8 cellular contexts compared by ENCODE assay signal in the genomic region with DNA sequence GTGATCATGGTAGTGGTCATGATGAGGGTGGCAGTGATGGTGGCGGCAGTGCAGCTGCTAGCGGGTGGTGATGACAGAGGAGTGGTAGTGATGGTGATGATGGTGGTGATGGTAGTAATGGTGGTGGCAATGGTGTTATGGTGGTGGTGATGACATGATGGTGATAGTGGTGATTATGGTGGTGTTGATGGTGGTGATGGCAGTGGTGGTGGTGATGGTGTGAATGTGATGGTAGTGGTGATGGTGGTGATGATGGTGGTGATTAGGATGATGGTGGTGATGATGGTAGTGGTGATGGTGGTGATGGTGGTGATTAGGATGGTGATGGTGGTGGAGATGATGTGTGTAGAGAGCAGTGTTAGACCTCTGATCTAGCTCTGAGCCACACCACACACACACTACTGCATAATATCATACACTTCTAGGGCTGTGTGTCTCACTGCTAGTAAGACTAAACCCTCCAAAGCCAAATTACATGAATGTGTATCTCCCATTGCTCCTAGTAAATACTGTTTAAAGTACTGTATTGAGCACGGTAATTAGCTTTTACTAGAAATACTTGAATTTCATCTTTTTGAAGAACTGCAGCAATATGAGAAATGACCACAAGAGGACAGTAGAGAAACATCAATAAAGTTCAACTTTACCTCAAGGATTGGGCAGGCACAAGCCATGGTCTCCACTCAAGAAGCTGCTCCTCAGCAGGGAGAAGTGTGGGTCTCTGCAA. TPM values are rescaled to one million over a fixed set of nuclear protein-coding genes. Genes with fewer than 3 reads are reported as not detected.
DNase-seq lines count a peak whose midpoint lies in the region; ATAC-seq and TF ChIP-seq lines count a peak whose summit lies in the region.

No MANE protein-coding gene starts in this region.

- no peaks in the 10 kb centered on the region for H3K36me3 Mint-ChIP-seq in activated T-helper 2 cell treated with anti-CD3 and anti-CD28 coated beads, Interferon-gamma antibody, Interleukin-2, Interleukin-4, amounts not matched to agents 10 μg/mL and 5 μg/mL and 100 μg/mL, durations not matched to agents 14 hours and 24 hours and 36 hours (ENCODE audit: low read depth)

- DNase-seq in GM04504 (ENCODE audit: low read depth) (peak; percentile 18), NCI-H446 treated with DMSO at 0.1 percent for 48 hours (lab: John Stamatoyannopoulos, UW) (peak; percentile 1), cardiac fibroblast (ENCODE audit: low read depth in 2 of 2) (peak; percentile 73 to 75), mesendoderm (peak; percentile 70), T1000 (lab: John Stamatoyannopoulos, UW) (no peak)
- no peak for DNase-seq in activated T-helper 2 cell treated with anti-CD3 and anti-CD28 coated beads, Interferon-gamma antibody, Interleukin-2, Interleukin-4, amounts not matched to agents 10 μg/mL and 5 μg/mL and 100 μg/mL, durations not matched to agents 14 hours and 24 hours and 36 hours (ENCODE audit: low spot score)

- no peak overlapping the region for H4K8ac ChIP-seq in mesendoderm (ENCODE audit: low read depth, low read length)

- no peaks in the 10 kb centered on the region for H3K9me3 Mint-ChIP-seq in activated T-helper 2 cell treated with anti-CD3 and anti-CD28 coated beads, Interferon-gamma antibody, Interleukin-2, Interleukin-4, amounts not matched to agents 10 μg/mL and 5 μg/mL and 100 μg/mL, durations not matched to agents 14 hours and 24 hours and 36 hours

- no peak overlapping the region for H3K23ac ChIP-seq in mesendoderm (ENCODE audit: low read length)

- H3K27ac ChIP-seq in 22Rv1 (no peak overlapping the region), mesendoderm (ENCODE audit: low read depth, low read length) (no peak overlapping the region)

- no peak overlapping the region for H2BK5ac ChIP-seq in mesendoderm (ENCODE audit: low read length)

- H3K4me1 ChIP-seq in mesendoderm (ENCODE audit: control insufficient read depth, low read depth, low read length), result no peaks in the 10 kb centered on the region

- H3K27me3 Mint-ChIP-seq in activated T-helper 2 cell treated with anti-CD3 and anti-CD28 coated beads, Interferon-gamma antibody, Interleukin-2, Interleukin-4, amounts not matched to agents 10 μg/mL and 5 μg/mL and 100 μg/mL, durations not matched to agents 14 hours and 24 hours and 36 hours (ENCODE audit: low read depth), result no peaks in the 10 kb centered on the region

- no peak for ATAC-seq in HG03521 (IDR thresholded peaks at IDR 0.05; ENCODE audit: unreplicated experiment)

- H3K9ac ChIP-seq in mesendoderm (ENCODE audit: low read length), result no peak overlapping the region

- H3K4me3 ChIP-seq in cardiac fibroblast (replicated peaks in 1 of 2; ENCODE audit: low read depth in 2 of 2, low read length in 2 of 2) (no peak overlapping the region), mesendoderm (ENCODE audit: low read length) (no peak overlapping the region)

- no CpG with 5 or more reads among the region's 3 CpGs for WGBS in mesendoderm (ENCODE audit: extremely low coverage, insufficient coverage, low lambda C conversion rate)

- TF ChIP-seq CTCF in 22Rv1 (IDR thresholded peaks at IDR 0.05), result peak; percentile 82
- TF ChIP-seq CTCF in cardiac fibroblast (IDR thresholded peaks at IDR 0.05; ENCODE audit: low read depth, low read length), result peak; percentile 94

- H3K27ac Mint-ChIP-seq in activated T-helper 2 cell treated with anti-CD3 and anti-CD28 coated beads, Interferon-gamma antibody, Interleukin-2, Interleukin-4, amounts not matched to agents 10 μg/mL and 5 μg/mL and 100 μg/mL, durations not matched to agents 14 hours and 24 hours and 36 hours, result no peak overlapping the region

- no peak overlapping the region for H3K4me2 ChIP-seq in mesendoderm (ENCODE audit: low read length)

- H3K36me3 ChIP-seq in mesendoderm (ENCODE audit: control insufficient read depth, insufficient read depth, low read length), result no peaks in the 10 kb centered on the region

- H2BK15ac ChIP-seq in mesendoderm (replicated peaks; ENCODE audit: low read depth), result no peak overlapping the region

- H4K5ac ChIP-seq in mesendoderm (ENCODE audit: low read length), result no peak overlapping the region

- H3K79me1 ChIP-seq in mesendoderm (ENCODE audit: low read length), result no peaks in the 10 kb centered on the region

- no peaks in the 10 kb centered on the region for H3K27me3 ChIP-seq in mesendoderm (ENCODE audit: insufficient read depth, low read length, poor library complexity)

- H3K4me3 Mint-ChIP-seq in activated T-helper 2 cell treated with anti-CD3 and anti-CD28 coated beads, Interferon-gamma antibody, Interleukin-2, Interleukin-4, amounts not matched to agents 10 μg/mL and 5 μg/mL and 100 μg/mL, durations not matched to agents 14 hours and 24 hours and 36 hours (ENCODE audit: low read depth), result no peak overlapping the region

- no peak overlapping the region for H2BK120ac ChIP-seq in mesendoderm (ENCODE audit: low read depth, low read length)

- H2AK5ac ChIP-seq in mesendoderm (ENCODE audit: low read length), result no peak overlapping the region

- no peaks in the 10 kb centered on the region for H3K4me1 Mint-ChIP-seq in activated T-helper 2 cell treated with anti-CD3 and anti-CD28 coated beads, Interferon-gamma antibody, Interleukin-2, Interleukin-4, amounts not matched to agents 10 μg/mL and 5 μg/mL and 100 μg/mL, durations not matched to agents 14 hours and 24 hours and 36 hours (ENCODE audit: low read depth)

- no peak overlapping the region for H3K56ac ChIP-seq in mesendoderm (ENCODE audit: low read length)

- H3K79me2 ChIP-seq in mesendoderm (ENCODE audit: control insufficient read depth, insufficient read depth, low read length), result no peaks in the 10 kb centered on the region

- H3K4ac ChIP-seq in mesendoderm (ENCODE audit: low read depth, low read length), result no peak overlapping the region

- intact Hi-C loops in activated T-helper 2 cell treated with anti-CD3 and anti-CD28 coated beads, Interferon-gamma antibody, Interleukin-2, Interleukin-4, amounts not matched to agents 10 μg/mL and 5 μg/mL and 100 μg/mL, durations not matched to agents 14 hours and 24 hours and 36 hours (cut with micrococcal nuclease), result loop anchor here (1.0 kb wide), 1 partner anchor 257 kb away; no protein-coding TSS in a partner anchor

- no peak overlapping the region for H3K18ac ChIP-seq in mesendoderm (ENCODE audit: low read length)

RNA-seq across cellular contexts. Expression of gene TMED3, which starts 28.8 kb away (rescaled TPM):
- 38.3 TPM for polyA plus RNA-seq in mesendoderm (2013, experiment 1 of 2)
- 38.2 TPM for polyA plus RNA-seq in mesendoderm (2013, experiment 2 of 2)
- total RNA-seq in activated T-helper 2 cell treated with anti-CD3 and anti-CD28 coated beads, Interferon-gamma antibody, Interleukin-2, Interleukin-4, amounts not matched to agents 10 μg/mL and 5 μg/mL and 100 μg/mL, durations not matched to agents 14 hours and 24 hours and 36 hours, result 49.8 and 51.6 TPM in 2 replicates

RNA-seq across cellular contexts. Expression of gene ANKRD34C, which starts 57.2 kb away (rescaled TPM):
- polyA plus RNA-seq in mesendoderm (2013, experiment 1 of 2), result under 0.01 TPM
- polyA plus RNA-seq in mesendoderm (2013, experiment 2 of 2), result not detected
- total RNA-seq in activated T-helper 2 cell treated with anti-CD3 and anti-CD28 coated beads, Interferon-gamma antibody, Interleukin-2, Interleukin-4, amounts not matched to agents 10 μg/mL and 5 μg/mL and 100 μg/mL, durations not matched to agents 14 hours and 24 hours and 36 hours, result not detected in 2 replicates

Comparison
In these comparisons a context has a peak if more than half of its experiments do, and no peak if none do; other contexts are left out.
1. DNase-seq: peak in GM04504 (single experiment), NCI-H446 treated with DMSO at 0.1 percent for 48 hours (single experiment), cardiac fibroblast (2 of 2) and mesendoderm (single experiment); none in activated T-helper 2 cell treated with anti-CD3 and anti-CD28 coated beads, Interferon-gamma antibody, Interleukin-2, Interleukin-4, amounts not matched to agents 10 μg/mL and 5 μg/mL and 100 μg/mL, durations not matched to agents 14 hours and 24 hours and 36 hours (single experiment) and T1000 (single experiment).